In the genomic region with DNA sequence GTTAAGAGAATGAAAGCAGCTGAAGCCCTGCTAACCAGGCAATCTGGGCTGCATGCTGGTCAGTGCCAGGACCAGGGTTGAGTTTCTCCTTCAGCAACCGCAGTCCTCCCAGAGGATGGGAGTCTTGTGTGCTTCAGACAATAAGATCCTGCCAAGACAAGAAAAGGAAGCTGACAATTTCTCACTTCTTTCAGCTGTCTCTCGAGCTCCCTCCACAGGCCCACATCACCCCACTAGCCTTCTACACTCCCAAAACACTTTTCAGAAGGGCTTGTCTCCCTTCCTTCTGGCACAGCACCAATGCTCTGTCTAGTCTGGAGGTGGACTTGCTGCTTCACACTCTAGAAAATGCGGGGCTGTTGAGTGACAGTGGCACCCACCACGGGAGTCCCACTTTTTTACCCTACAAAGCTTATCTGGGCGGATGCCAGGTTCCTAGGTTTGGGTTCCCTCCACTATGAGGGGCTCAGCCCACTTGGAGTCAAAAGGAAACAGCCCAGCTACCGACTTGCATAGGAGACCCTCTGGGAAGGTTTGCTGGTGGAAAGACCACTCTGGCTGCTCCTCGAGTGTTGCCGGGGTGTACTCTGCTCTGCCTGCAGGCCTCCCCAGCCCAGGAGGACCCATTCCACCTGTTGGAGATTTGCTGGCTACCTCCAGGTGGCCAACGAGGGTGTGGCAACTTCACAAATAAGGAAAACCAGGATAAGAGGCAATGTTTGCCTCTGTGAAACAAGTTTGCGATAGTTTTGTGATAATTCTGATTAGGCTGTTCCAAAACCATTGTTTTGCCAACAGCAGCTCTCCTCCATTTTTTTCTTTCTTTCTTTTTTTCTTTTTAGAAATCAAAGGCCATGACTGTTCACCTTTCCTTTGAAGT, we compare ENCODE assay signal across 8 cellular contexts.
DNase-seq lines count a peak whose midpoint lies in the region; ATAC-seq and TF ChIP-seq lines count a peak whose summit lies in the region.

No MANE protein-coding gene starts in this region.

- TF ChIP-seq POLR2A in uterus (IDR thresholded peaks at IDR 0.05): no peak

- no peaks in the 10 kb centered on the region for H3K9me3 Mint-ChIP-seq in WTC11

- H3K4me1 ChIP-seq in left ventricle myocardium inferior (peaks cover 86% of the 10 kb centered on the region), uterus (no peaks in the 10 kb centered on the region)

- no peak overlapping the region for H3K27ac Mint-ChIP-seq in WTC11

- H3K27me3 ChIP-seq in left ventricle myocardium inferior (ENCODE audit: low read depth) (no peaks in the 10 kb centered on the region), uterus (no peaks in the 10 kb centered on the region)

- H3K36me3 Mint-ChIP-seq in WTC11: no peaks in the 10 kb centered on the region

- POLR2A ChIA-PET in WTC11 (lab: Charles Lee): no interaction called here

- H3K9me3 ChIP-seq in left ventricle myocardium inferior (replicated peaks): no peaks in the 10 kb centered on the region
- no peaks in the 10 kb centered on the region for H3K9me3 ChIP-seq in uterus

- H3K36me3 ChIP-seq in left ventricle myocardium inferior (no peaks in the 10 kb centered on the region), uterus (no peaks in the 10 kb centered on the region)

- H3K27me3 Mint-ChIP-seq in WTC11 (ENCODE audit: low read depth): no peaks in the 10 kb centered on the region

- H3K4me3 Mint-ChIP-seq in WTC11: no peak overlapping the region

- H3K4me3 ChIP-seq in left ventricle myocardium inferior (no peak overlapping the region), fibroblast of pulmonary artery (replicated peaks; ENCODE audit: low read depth, low read length) (no peak overlapping the region), uterus (no peak overlapping the region)

- TF ChIP-seq CTCF in left ventricle myocardium inferior (IDR thresholded peaks at IDR 0.05; ENCODE audit: borderline replicate concordance): no peak
- TF ChIP-seq CTCF in WTC11 (IDR thresholded peaks at IDR 0.05): no peak
- peak; percentile 58 for TF ChIP-seq CTCF in fibroblast of pulmonary artery (IDR thresholded peaks at IDR 0.05; ENCODE audit: low read length, missing control alignments)
- TF ChIP-seq CTCF in uterus (IDR thresholded peaks at IDR 0.05): no peak

- peak overlapping the region; percentile 92 for H3K27ac ChIP-seq in left ventricle myocardium inferior (replicated peaks)
- no peak overlapping the region for H3K27ac ChIP-seq in uterus

- ATAC-seq in left cardiac atrium (no peak), HG03342 (IDR thresholded peaks at IDR 0.05; ENCODE audit: unreplicated experiment) (peak; percentile 63), WTC11 (peak; percentile 43), HG03196 (IDR thresholded peaks at IDR 0.05; ENCODE audit: unreplicated experiment) (no peak)

- intact Hi-C loops in left ventricle myocardium inferior (cut with micrococcal nuclease): no loop called here
- intact Hi-C loops in left cardiac atrium (cut with DNase I): loop anchor here in 1 of 2 donors (5.0 to 10.0 kb wide), 2 partner anchors 67 to 80 kb away; partner anchors contain the start of gene TENT5C
- intact Hi-C loops in uterus (cut with DNase I; ENCODE audit: low total_unique reads): no loop called here
- intact Hi-C loops in posterior cingulate gyrus (cut with DNase I): no loop called here

- CTCF ChIA-PET in WTC11 (lab: Charles Lee): interaction anchor here (0.6 to 1.8 kb wide), 10 partner anchors 10 to 167 kb away, joined by 3 to 18 read pairs (median 4); no protein-coding TSS in a partner anchor

- DNase-seq in left ventricle myocardium inferior (no peak), left cardiac atrium (no peak), WTC11 (ENCODE audit: low spot score) (no peak), fibroblast of pulmonary artery (ENCODE audit: low read depth) (peak; percentile 58), uterus (no peak), posterior cingulate gyrus (no peak)

- peaks cover 19% of the 10 kb centered on the region for H3K4me1 Mint-ChIP-seq in WTC11

TF ChIP-seq in WTC11, 78 proteins besides CTCF, POLR2A, EP300 and RAD21:
- TF ChIP-seq NFATC4 (CRISPR knock-in tag; IDR thresholded peaks at IDR 0.05): no peak
- TF ChIP-seq CBFB (CRISPR knock-in tag; IDR thresholded peaks at IDR 0.05; ENCODE audit: low read depth): no peak
- TF ChIP-seq, protein P1, sequence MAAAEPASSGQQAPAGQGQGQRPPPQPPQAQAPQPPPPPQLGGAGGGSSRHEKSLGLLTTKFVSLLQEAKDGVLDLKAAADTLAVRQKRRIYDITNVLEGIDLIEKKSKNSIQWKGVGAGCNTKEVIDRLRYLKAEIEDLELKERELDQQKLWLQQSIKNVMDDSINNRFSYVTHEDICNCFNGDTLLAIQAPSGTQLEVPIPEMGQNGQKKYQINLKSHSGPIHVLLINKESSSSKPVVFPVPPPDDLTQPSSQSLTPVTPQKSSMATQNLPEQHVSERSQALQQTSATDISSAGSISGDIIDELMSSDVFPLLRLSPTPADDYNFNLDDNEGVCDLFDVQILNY (CRISPR knock-in tag; IDR thresholded peaks at IDR 0.05): no peak
- no peak for TF ChIP-seq FOXJ3 (CRISPR knock-in tag; IDR thresholded peaks at IDR 0.05; ENCODE audit: borderline replicate concordance)
- no peak for TF ChIP-seq ZNF138 (CRISPR knock-in tag; conservative IDR thresholded peaks at IDR 0.05)

Comparison
In these comparisons a context has a peak if more than half of its experiments do, and no peak if none do; other contexts are left out.
1. ATAC-seq: peak in HG03342 (single experiment) and WTC11 (single experiment); none in left cardiac atrium (0 of 2) and HG03196 (single experiment).